In genomic region chr3:124627501-124627908, GRCh38 we compare ENCODE assay signal across 22 cellular contexts.
A peak's percentile ranks its signal among the peaks of the same experiment; 100 is the strongest.
DNase-seq lines count a peak whose midpoint lies in the region; ATAC-seq and TF ChIP-seq lines count a peak whose summit lies in the region.
"Had no signal": no experiment of that assay in that cellular context is flagged by ENCODE, and none has a peak within 500 bp of the region (broad histone marks: within the 10 kb centered on the region; RNA-seq: fewer than 3 reads in every experiment).

No MANE protein-coding gene starts in this region.

- H3K36me3 ChIP-seq in hepatocyte (replicated peaks; ENCODE audit: insufficient read depth, low read depth) (no peaks in the 10 kb centered on the region), smooth muscle cell (ENCODE audit: low read depth) (no peaks in the 10 kb centered on the region), H7 (replicated peaks; ENCODE audit: control insufficient read depth, insufficient read depth, low read length) (no peaks in the 10 kb centered on the region)
- H3K36me3 ChIP-seq: transverse colon had no signal

- H3K27me3 ChIP-seq in hepatocyte (no peaks in the 10 kb centered on the region), smooth muscle cell (ENCODE audit: low read depth) (no peaks in the 10 kb centered on the region), H7 (ENCODE audit: control insufficient read depth, insufficient read depth, low read length) (no peaks in the 10 kb centered on the region)
- H3K27me3 ChIP-seq: transverse colon had no signal

- no peak overlapping the region for H3K27ac Mint-ChIP-seq in activated naive CD4-positive, alpha-beta T cell treated with anti-CD3 and anti-CD28 coated beads, Interleukin-2, amount 50 U/mL, for 72 hours
- H3K27ac Mint-ChIP-seq: activated CD4-positive, alpha-beta memory T cell treated with anti-CD3 and anti-CD28 coated beads, Interleukin-2, amount 10 ng/mL, durations not matched to agents 7 days and 5 days; activated T-helper 1 cell treated with anti-CD3 and anti-CD28 coated beads, Interleukin-12 subunit alpha, Interleukin-12 subunit beta, Interleukin-2, Interleukin-4 antibody, amounts not matched to agents 30 ng/mL and 10 ng/mL and 1 ng/mL, durations not matched to agents 14 hours and 24 hours and 36 hours; CD4-positive, CD25-positive, alpha-beta regulatory T cell; nephron had no signal

- H4K20me1 ChIP-seq in hepatocyte (ENCODE audit: insufficient read depth, poor library complexity, severe bottlenecking) = no peaks in the 10 kb centered on the region
- H4K20me1 ChIP-seq in smooth muscle cell (ENCODE audit: low read depth) = no peaks in the 10 kb centered on the region

- TF ChIP-seq CTCF in hepatocyte (IDR thresholded peaks at IDR 0.05; ENCODE audit: poor library complexity) (no peak), smooth muscle cell (IDR thresholded peaks at IDR 0.05; ENCODE audit: borderline replicate concordance, insufficient read depth, poor library complexity, severe bottlenecking) (no peak)

- DNase-seq in HS-5 (ENCODE audit: low read depth) (peak; percentile 13), amniotic epithelial cell (ENCODE audit: low read depth) (peak; percentile 96), hepatocyte (ENCODE audit: low spot score) (peak; percentile 56), smooth muscle cell (lab: John Stamatoyannopoulos, UW; ENCODE audit: unreplicated experiment) (no peak), germinal center (ENCODE audit: low spot score) (no peak), H7 (no peak)
- DNase-seq in activated naive CD4-positive, alpha-beta T cell treated with anti-CD3 and anti-CD28 coated beads, Interleukin-2, amount 50 U/mL, for 72 hours (ENCODE audit: low spot score in 2 of 2) = no peak
- DNase-seq: activated CD4-positive, alpha-beta memory T cell treated with anti-CD3 and anti-CD28 coated beads, Interleukin-2, amount 10 ng/mL, durations not matched to agents 7 days and 5 days; CD4-positive, CD25-positive, alpha-beta regulatory T cell; cortex of kidney; MV-4-11; NCI-H2081 treated with DMSO at 0.1 percent for 48 hours; NCI-H526 treated with DMSO at 0.1 percent for 48 hours; stimulated activated CD4-positive, alpha-beta T cell treated with anti-CD3 and anti-CD28 coated beads, Interleukin-4, amount 100 ng/mL, for 24 hours; transverse colon had no signal

- H3K9me3 Mint-ChIP-seq in activated naive CD4-positive, alpha-beta T cell treated with anti-CD3 and anti-CD28 coated beads, Interleukin-2, amount 50 U/mL, for 72 hours = no peaks in the 10 kb centered on the region
- H3K9me3 Mint-ChIP-seq: activated CD4-positive, alpha-beta memory T cell treated with anti-CD3 and anti-CD28 coated beads, Interleukin-2, amount 10 ng/mL, durations not matched to agents 7 days and 5 days; activated T-helper 1 cell treated with anti-CD3 and anti-CD28 coated beads, Interleukin-12 subunit alpha, Interleukin-12 subunit beta, Interleukin-2, Interleukin-4 antibody, amounts not matched to agents 30 ng/mL and 10 ng/mL and 1 ng/mL, durations not matched to agents 14 hours and 24 hours and 36 hours; nephron had no signal

- H3K36me3 Mint-ChIP-seq in activated naive CD4-positive, alpha-beta T cell treated with anti-CD3 and anti-CD28 coated beads, Interleukin-2, amount 50 U/mL, for 72 hours = no peaks in the 10 kb centered on the region

- H3K9me3 ChIP-seq in hepatocyte (ENCODE audit: low read depth) = no peaks in the 10 kb centered on the region
- no peaks in the 10 kb centered on the region for H3K9me3 ChIP-seq in smooth muscle cell (replicated peaks; ENCODE audit: low read depth)
- H3K9me3 ChIP-seq: transverse colon had no signal

- H3K9me2 ChIP-seq in hepatocyte (replicated peaks; ENCODE audit: insufficient read depth) = no peaks in the 10 kb centered on the region

- H3K4me3 ChIP-seq in hepatocyte = no peak overlapping the region
- no peak overlapping the region for H3K4me3 ChIP-seq in smooth muscle cell
- H3K4me3 ChIP-seq in H7 (ENCODE audit: insufficient read depth, low read depth, low read length) = no peak overlapping the region
- H3K4me3 ChIP-seq: GM12878, SK-N-MC, transverse colon had no signal

- H3K4me1 ChIP-seq in hepatocyte (ENCODE audit: insufficient read depth) (peaks cover 42% of the 10 kb centered on the region), smooth muscle cell (ENCODE audit: low read depth) (peaks cover 3% of the 10 kb centered on the region)

- H2AFZ ChIP-seq in hepatocyte = no peak overlapping the region
- no peak overlapping the region for H2AFZ ChIP-seq in smooth muscle cell (ENCODE audit: low read depth)

- H3K4me2 ChIP-seq in hepatocyte (peak overlapping the region; percentile 9), smooth muscle cell (peak overlapping the region; percentile 45)

- 21% methylated on average over 6 of the region's 6 CpGs for WGBS in hepatocyte (ENCODE audit: low lambda C conversion rate, missing lambda C conversion rate)
- WGBS in smooth muscle cell (ENCODE audit: low lambda C conversion rate) = 2% methylated on average over 6 of the region's 6 CpGs

- no peak overlapping the region for H3K9ac ChIP-seq in smooth muscle cell (ENCODE audit: low read depth)

- H3F3A ChIP-seq in smooth muscle cell (ENCODE audit: low read depth) = peaks cover 6% of the 10 kb centered on the region

- H3K79me2 ChIP-seq in hepatocyte (peaks cover 21% of the 10 kb centered on the region), smooth muscle cell (ENCODE audit: low read depth) (peaks cover 8% of the 10 kb centered on the region)

- H3K27ac ChIP-seq in hepatocyte (peak overlapping the region; percentile 85), smooth muscle cell (ENCODE audit: low read depth) (peak overlapping the region; percentile 47)
- H3K27ac ChIP-seq: SK-N-MC, transverse colon had no signal

- no peak for ATAC-seq in activated naive CD4-positive, alpha-beta T cell treated with anti-CD3 and anti-CD28 coated beads, Interleukin-2, amount 50 U/mL, for 72 hours
- ATAC-seq in HG03460 (IDR thresholded peaks at IDR 0.05; ENCODE audit: unreplicated experiment) = no peak
- ATAC-seq: GM12878, left lobe of liver, sciatic nerve had no signal

Comparison
In these comparisons a context has a peak if more than half of its experiments do, and no peak if none do; other contexts are left out.
1. DNase-seq: peak in HS-5 (single experiment), amniotic epithelial cell (single experiment) and hepatocyte (single experiment); none in smooth muscle cell (single experiment), germinal center (single experiment), H7 (single experiment) and activated naive CD4-positive, alpha-beta T cell treated with anti-CD3 and anti-CD28 coated beads, Interleukin-2, amount 50 U/mL, for 72 hours (0 of 2).